Comparison of ENCODE assay signal across 27 cellular contexts in genomic region chrX:49110417-49110816, GRCh38.
"Had no signal": no experiment of that assay in that cellular context is flagged by ENCODE, and none has a peak within 500 bp of the region (broad histone marks: within the 10 kb centered on the region; RNA-seq: fewer than 3 reads in every experiment).

No MANE protein-coding gene starts in this region.

- H3K9me3 ChIP-seq: esophagus muscularis mucosa, heart left ventricle, psoas muscle, thoracic aorta had no signal

- DNase-seq: activated B cell treated with CpG ODN at 0.5 μM for 24 hours; activated CD4-positive, alpha-beta T cell treated with anti-CD3 and anti-CD28 coated beads, Interleukin-2, amount 50 U/mL, for 1 hour; activated naive CD4-positive, alpha-beta T cell; activated T-cell treated with anti-CD3 and anti-CD28 coated beads for 4 hours; activated T-cell treated with anti-CD3 and anti-CD28 coated beads, Interleukin-2, amount 50 U/mL, for 72 hours; amniotic stem cell; central memory CD4-positive, alpha-beta T cell; effector CD4-positive, alpha-beta T cell; foreskin keratinocyte; heart left ventricle; hypothalamus; immature natural killer cell; kidney; natural killer cell; occipital lobe; psoas muscle; stimulated activated CD4-positive, alpha-beta T cell treated with anti-CD3 and anti-CD28 coated beads, Interleukin-1b, Interleukin-23, amount 100 ng/mL, for 48 hours; stimulated activated naive CD4-positive, alpha-beta T cell; trophoblast cell had no signal

- FAIRE-seq: kidney, urothelium cell line had no signal

- H3K36me3 ChIP-seq: neural progenitor cell had no signal

- H2AFZ ChIP-seq: neural progenitor cell, parathyroid adenoma had no signal

- ATAC-seq: activated T-cell treated with anti-CD3 and anti-CD28 coated beads, Interleukin-2, amount 50 U/mL, for 72 hours; foreskin keratinocyte; heart left ventricle; natural killer cell; psoas muscle had no signal

- H3K4me2 ChIP-seq: neural progenitor cell, smooth muscle cell had no signal

- H3K27me3 Mint-ChIP-seq: activated B cell treated with CpG ODN at 0.5 μM for 24 hours; dendritic cell treated with granulocyte-macrophage colony-stimulating factor and Interleukin-4, amounts not matched to agents 40 ng/mL and 50 ng/mL, for 4 days; memory B cell had no signal

- H3K9ac ChIP-seq: neural progenitor cell, parathyroid adenoma had no signal

- H3K36me3 Mint-ChIP-seq: natural killer cell had no signal

- H3K9me3 Mint-ChIP-seq: activated B cell treated with CpG ODN at 0.5 μM for 24 hours; activated T-cell treated with anti-CD3 and anti-CD28 coated beads, Interleukin-2, amount 50 U/mL, for 72 hours; dendritic cell treated with granulocyte-macrophage colony-stimulating factor and Interleukin-4, amounts not matched to agents 40 ng/mL and 50 ng/mL, for 4 days; memory B cell; natural killer cell had no signal

- H3K27ac Mint-ChIP-seq: activated B cell treated with CpG ODN at 0.5 μM for 24 hours; activated T-cell treated with anti-CD3 and anti-CD28 coated beads, Interleukin-2, amount 50 U/mL, for 72 hours; dendritic cell treated with granulocyte-macrophage colony-stimulating factor and Interleukin-4, amounts not matched to agents 40 ng/mL and 50 ng/mL, for 4 days; memory B cell; neural progenitor cell had no signal

- H3K4me1 ChIP-seq: esophagus muscularis mucosa, foreskin keratinocyte, heart left ventricle, neural progenitor cell, parathyroid adenoma, psoas muscle had no signal

- H3K4me3 ChIP-seq: esophagus muscularis mucosa, heart left ventricle, neural progenitor cell, psoas muscle, smooth muscle cell, thoracic aorta had no signal

- H3K27me3 ChIP-seq: esophagus muscularis mucosa, foreskin keratinocyte, heart left ventricle, neural progenitor cell had no signal

- H3K4me1 Mint-ChIP-seq: activated B cell treated with CpG ODN at 0.5 μM for 24 hours, immature natural killer cell, memory B cell, natural killer cell had no signal

- H3K79me2 ChIP-seq: parathyroid adenoma had no signal

- H3K4me3 Mint-ChIP-seq: activated B cell treated with CpG ODN at 0.5 μM for 24 hours; activated T-cell treated with anti-CD3 and anti-CD28 coated beads, Interleukin-2, amount 50 U/mL, for 72 hours; dendritic cell treated with granulocyte-macrophage colony-stimulating factor and Interleukin-4, amounts not matched to agents 40 ng/mL and 50 ng/mL, for 4 days; immature natural killer cell; memory B cell; natural killer cell; neural progenitor cell had no signal

- H3K27ac ChIP-seq: esophagus muscularis mucosa, foreskin keratinocyte, heart left ventricle, neural progenitor cell, parathyroid adenoma, psoas muscle, thoracic aorta had no signal
